1 cellular context compared by ENCODE assay signal in genomic region chr14:37786114-37786625, GRCh38.
TF ChIP-seq lines count a peak whose summit lies in the region.

No MANE protein-coding gene starts in this region.

TF ChIP-seq in HepG2, 621 proteins besides CTCF, POLR2A, EP300 and RAD21 (continued from another document):
- TF ChIP-seq E2F2 (CRISPR knock-in tag; IDR thresholded peaks at IDR 0.05; ENCODE audit: borderline replicate concordance) = 0 out of 2 replicates have a peak, but pooled peaks have one; percentile 28
- 0 out of 2 replicates have a peak, but pooled peaks have one; percentile 29 for TF ChIP-seq ZNF501 (CRISPR knock-in tag; IDR thresholded peaks at IDR 0.05)
- 0 out of 2 replicates have a peak, but pooled peaks have one; percentile 49 for TF ChIP-seq CSRNP2 (CRISPR knock-in tag; conservative IDR thresholded peaks at IDR 0.05; ENCODE audit: low read depth)
- TF ChIP-seq ZNF780A (CRISPR knock-in tag; IDR thresholded peaks at IDR 0.05) = peak; percentile 62; the same call in 1 of the 2 replicates
- 0 out of 2 replicates have a peak, but pooled peaks have one; percentile 67 for TF ChIP-seq SMAD1 (CRISPR knock-in tag; IDR thresholded peaks at IDR 0.05; ENCODE audit: borderline replicate concordance, low read depth)
